Comparison of ENCODE assay signal across 12 cellular contexts in genomic region chrX:118736394-118737010, GRCh38. TPM values are rescaled to one million over a fixed set of nuclear protein-coding genes. Genes with fewer than 3 reads are reported as not detected.
DNase-seq lines count a peak whose midpoint lies in the region; ATAC-seq, FAIRE-seq and TF ChIP-seq lines count a peak whose summit lies in the region.
"Had no signal": no experiment of that assay in that cellular context is flagged by ENCODE, and none has a peak within 500 bp of the region (broad histone marks: within the 10 kb centered on the region; RNA-seq: fewer than 3 reads in every experiment).

No MANE protein-coding gene starts in this region.

- DNase-seq in GM18507 (ENCODE audit: extremely low spot score, insufficient read length, low read depth) (no peak), mesendoderm (no peak), NAMALWA (ENCODE audit: low spot score) (no peak), psoas muscle (no peak)
- no peak for DNase-seq in T-helper 2 cell treated with Interferon-gamma antibody and Interleukin-4, amounts not matched to agents 5 μg/mL and 100 μg/mL, for 36 hours (ENCODE audit: low spot score)
- DNase-seq: activated CD8-positive, alpha-beta T cell treated with anti-CD3 and anti-CD28 coated beads, Interleukin-2, amount 10 ng/mL, durations not matched to agents 7 days and 5 days; NCI-H2171 treated with DMSO at 0.1 percent for 48 hours; T-helper 2 cell had no signal

- H3K4me1 Mint-ChIP-seq in dendritic cell treated with granulocyte-macrophage colony-stimulating factor and Interleukin-4, amounts not matched to agents 40 ng/mL and 50 ng/mL, for 4 days (ENCODE audit: low read depth) = peaks cover 48% of the 10 kb centered on the region
- H3K4me1 Mint-ChIP-seq in T-helper 2 cell treated with Interferon-gamma antibody and Interleukin-4, amounts not matched to agents 5 μg/mL and 100 μg/mL, for 36 hours (ENCODE audit: low read depth) = peaks cover 3% of the 10 kb centered on the region
- H3K4me1 Mint-ChIP-seq: activated naive CD4-positive, alpha-beta T cell treated with anti-CD3 and anti-CD28 coated beads, Interleukin-2, amount 50 U/mL, for 24 hours had no signal

- H3K9ac ChIP-seq in mesendoderm (ENCODE audit: low read length) = no peak overlapping the region

- no peak overlapping the region for H3K4me2 ChIP-seq in mesendoderm (ENCODE audit: low read length)

- H3K36me3 Mint-ChIP-seq in dendritic cell treated with granulocyte-macrophage colony-stimulating factor and Interleukin-4, amounts not matched to agents 40 ng/mL and 50 ng/mL, for 4 days (ENCODE audit: low read depth) = peaks cover 26% of the 10 kb centered on the region
- no peaks in the 10 kb centered on the region for H3K36me3 Mint-ChIP-seq in T-helper 2 cell treated with Interferon-gamma antibody and Interleukin-4, amounts not matched to agents 5 μg/mL and 100 μg/mL, for 36 hours (ENCODE audit: low read depth)
- H3K36me3 Mint-ChIP-seq: activated naive CD4-positive, alpha-beta T cell treated with anti-CD3 and anti-CD28 coated beads, Interleukin-2, amount 50 U/mL, for 24 hours had no signal

- H3K9me3 ChIP-seq in psoas muscle = peaks cover 9% of the 10 kb centered on the region

- H3K27ac ChIP-seq in mesendoderm (ENCODE audit: low read depth, low read length) (no peak overlapping the region), psoas muscle (no peak overlapping the region)

- no peaks in the 10 kb centered on the region for H3K36me3 ChIP-seq in mesendoderm (ENCODE audit: control insufficient read depth, insufficient read depth, low read length)
- peaks cover 0 to 4% of the 10 kb centered on the region in 2 donors for H3K36me3 ChIP-seq in psoas muscle (ENCODE audit: insufficient read depth in 1 of 2, low read depth in 1 of 2)

- no peak overlapping the region for H2BK15ac ChIP-seq in mesendoderm (replicated peaks; ENCODE audit: low read depth)

- no peak overlapping the region for H2BK120ac ChIP-seq in mesendoderm (ENCODE audit: low read depth, low read length)

- intact Hi-C loops in dendritic cell treated with granulocyte-macrophage colony-stimulating factor and Interleukin-4, amounts not matched to agents 40 ng/mL and 50 ng/mL, for 4 days (cut with micrococcal nuclease) = loop anchor here (5.0 kb wide), 1 partner anchor 39 kb away; no protein-coding TSS in a partner anchor
- intact Hi-C loops in psoas muscle (cut with DNase I) = no loop called here

- peak; percentile 84 for ATAC-seq in GM21390 (IDR thresholded peaks at IDR 0.05; ENCODE audit: unreplicated experiment)
- peak; percentile 81 for ATAC-seq in HG03139 (IDR thresholded peaks at IDR 0.05; ENCODE audit: unreplicated experiment)
- ATAC-seq in psoas muscle = no peak
- ATAC-seq: activated CD8-positive, alpha-beta T cell treated with anti-CD3 and anti-CD28 coated beads, Interleukin-2, amount 10 ng/mL, durations not matched to agents 7 days and 5 days had no signal

- no peaks in the 10 kb centered on the region for H3K9me3 Mint-ChIP-seq in dendritic cell treated with granulocyte-macrophage colony-stimulating factor and Interleukin-4, amounts not matched to agents 40 ng/mL and 50 ng/mL, for 4 days
- peaks cover 8% of the 10 kb centered on the region for H3K9me3 Mint-ChIP-seq in T-helper 2 cell treated with Interferon-gamma antibody and Interleukin-4, amounts not matched to agents 5 μg/mL and 100 μg/mL, for 36 hours

- no peak for TF ChIP-seq CTCF in psoas muscle (IDR thresholded peaks at IDR 0.05)

- no CpG with 5 or more reads among the region's 7 CpGs for whole genome bisulfite sequencing in mesendoderm (ENCODE audit: extremely low coverage, insufficient coverage, low lambda C conversion rate)
- 79 to 93% (median 92%) methylated on average over 7 of the region's 7 CpGs for WGBS in psoas muscle, 3 donors

- H4K8ac ChIP-seq in mesendoderm (ENCODE audit: low read depth, low read length) = no peak overlapping the region

- no peaks in the 10 kb centered on the region for H3K4me1 ChIP-seq in mesendoderm (ENCODE audit: control insufficient read depth, low read depth, low read length)
- peaks cover under 1% of the 10 kb centered on the region for H3K4me1 ChIP-seq in psoas muscle

- no peaks in the 10 kb centered on the region for H3K79me1 ChIP-seq in mesendoderm (ENCODE audit: low read length)

- no peak overlapping the region for H4K5ac ChIP-seq in mesendoderm (ENCODE audit: low read length)

- H3K27me3 Mint-ChIP-seq in dendritic cell treated with granulocyte-macrophage colony-stimulating factor and Interleukin-4, amounts not matched to agents 40 ng/mL and 50 ng/mL, for 4 days = no peaks in the 10 kb centered on the region
- H3K27me3 Mint-ChIP-seq in T-helper 2 cell treated with Interferon-gamma antibody and Interleukin-4, amounts not matched to agents 5 μg/mL and 100 μg/mL, for 36 hours (ENCODE audit: low read depth) = peaks cover 14% of the 10 kb centered on the region

- peak overlapping the region; percentile 41 for H3K4me3 Mint-ChIP-seq in dendritic cell treated with granulocyte-macrophage colony-stimulating factor and Interleukin-4, amounts not matched to agents 40 ng/mL and 50 ng/mL, for 4 days
- H3K4me3 Mint-ChIP-seq in T-helper 2 cell treated with Interferon-gamma antibody and Interleukin-4, amounts not matched to agents 5 μg/mL and 100 μg/mL, for 36 hours = no peak overlapping the region
- H3K4me3 Mint-ChIP-seq: activated CD8-positive, alpha-beta T cell treated with anti-CD3 and anti-CD28 coated beads, Interleukin-2, amount 10 ng/mL, durations not matched to agents 7 days and 5 days; activated naive CD4-positive, alpha-beta T cell treated with anti-CD3 and anti-CD28 coated beads, Interleukin-2, amount 50 U/mL, for 24 hours had no signal

- no peak overlapping the region for H3K56ac ChIP-seq in mesendoderm (ENCODE audit: low read length)

- FAIRE-seq in GM18507 (lab: Jason Lieb, UNC) = peak; percentile 69

- H3K27me3 ChIP-seq in mesendoderm (ENCODE audit: insufficient read depth, low read length, poor library complexity) (no peaks in the 10 kb centered on the region), psoas muscle (ENCODE audit: insufficient read depth in 3 of 3, low read length in 2 of 3) (no peaks in the 10 kb centered on the region)

- no peak overlapping the region for H2AK5ac ChIP-seq in mesendoderm (ENCODE audit: low read length)

- no peak overlapping the region for H3K23ac ChIP-seq in mesendoderm (ENCODE audit: low read length)

- no peak overlapping the region for H3K4ac ChIP-seq in mesendoderm (ENCODE audit: low read depth, low read length)

- no peaks in the 10 kb centered on the region for H3K79me2 ChIP-seq in mesendoderm (ENCODE audit: control insufficient read depth, insufficient read depth, low read length)

- H2BK5ac ChIP-seq in mesendoderm (ENCODE audit: low read length) = no peak overlapping the region

- H3K4me3 ChIP-seq in mesendoderm (ENCODE audit: low read length) (no peak overlapping the region), psoas muscle (no peak overlapping the region)

- H3K27ac Mint-ChIP-seq in dendritic cell treated with granulocyte-macrophage colony-stimulating factor and Interleukin-4, amounts not matched to agents 40 ng/mL and 50 ng/mL, for 4 days = peak overlapping the region; percentile 75
- H3K27ac Mint-ChIP-seq in T-helper 2 cell treated with Interferon-gamma antibody and Interleukin-4, amounts not matched to agents 5 μg/mL and 100 μg/mL, for 36 hours = no peak overlapping the region
- H3K27ac Mint-ChIP-seq: activated CD8-positive, alpha-beta T cell treated with anti-CD3 and anti-CD28 coated beads, Interleukin-2, amount 10 ng/mL, durations not matched to agents 7 days and 5 days; activated naive CD4-positive, alpha-beta T cell treated with anti-CD3 and anti-CD28 coated beads, Interleukin-2, amount 50 U/mL, for 24 hours had no signal

- H3K18ac ChIP-seq in mesendoderm (ENCODE audit: low read length) = no peak overlapping the region

RNA-seq across cellular contexts. Expression of gene IL13RA1, which starts 9.1 kb away (rescaled TPM):
- polyA plus RNA-seq in mesendoderm (2013, experiment 1 of 2) = 14.2 TPM
- polyA plus RNA-seq in mesendoderm (2013, experiment 2 of 2) = 13.6 TPM
- 10 to 100 TPM; 32.8 to 56.1 (median 41.5) TPM for total RNA-seq in psoas muscle
- polyA plus RNA-seq in psoas muscle = 10 to 100 TPM; 16.9 to 27.0 (median 23.5) TPM

Comparison
In these comparisons a context has a peak if more than half of its experiments do, and no peak if none do; other contexts are left out.
1. ATAC-seq: peak in GM21390 (single experiment) and HG03139 (single experiment); none in psoas muscle (0 of 4).